27 cellular contexts compared by ENCODE assay signal in genomic region chr1:198467907-198468306, GRCh38.
DNase-seq lines count a peak whose midpoint lies in the region; ATAC-seq and TF ChIP-seq lines count a peak whose summit lies in the region.
"Had no signal": no experiment of that assay in that cellular context is flagged by ENCODE, and none has a peak within 500 bp of the region (broad histone marks: within the 10 kb centered on the region; RNA-seq: fewer than 3 reads in every experiment).

No MANE protein-coding gene starts in this region.

- POLR2A ChIA-PET in activated CD8-positive, alpha-beta T cell treated with anti-CD3 and anti-CD28 coated beads for 36 hours (lab: Charles Lee): no interaction called here
- POLR2A ChIA-PET in T-cell (lab: Charles Lee): interaction anchor here (0.6 to 0.9 kb wide), 3 partner anchors 10 to 215 kb away, joined by 3 read pairs; no protein-coding TSS in a partner anchor

- H3K9me3 ChIP-seq in MG63 (no peaks in the 10 kb centered on the region), neuronal stem cell (replicated peaks in 1 of 2; ENCODE audit: control insufficient read depth in 2 of 2, insufficient read depth in 1 of 2, low read depth in 1 of 2, low read length in 2 of 2) (no peaks in the 10 kb centered on the region)
- H3K9me3 ChIP-seq: BLaER1, esophagus muscularis mucosa, gastrocnemius medialis, lower lobe of right lung, SJCRH30 had no signal

- no peak overlapping the region for H3K9ac ChIP-seq in neuronal stem cell (ENCODE audit: low read depth, low read length, poor library complexity)
- H3K9ac ChIP-seq: BLaER1 had no signal

- ATAC-seq in GM21423 (IDR thresholded peaks at IDR 0.05; ENCODE audit: unreplicated experiment) (no peak), T-cell (replicated peaks in 1 of 4) (no peak)
- ATAC-seq in activated CD8-positive, alpha-beta T cell treated with anti-CD3 and anti-CD28 coated beads for 36 hours: no peak
- ATAC-seq: activated CD8-positive, alpha-beta memory T cell treated with anti-CD3 and anti-CD28 coated beads, Interleukin-2, amount 10 ng/mL, durations not matched to agents 7 days and 5 days; gastrocnemius medialis; lower lobe of right lung; natural killer cell treated with Interleukin-12 subunit alpha and Interleukin-12 subunit beta and Interleukin-15 and Interleukin-18, amount 100 ng/mL, for 72 hours had no signal

- no peak overlapping the region for H4K91ac ChIP-seq in neuronal stem cell (ENCODE audit: low read depth, low read length, poor library complexity)

- WGBS in neuronal stem cell (ENCODE audit: extremely low coverage in 2 of 2, insufficient read length in 2 of 2, insufficient replicate concordance in 1 of 2), 2 donors: no CpG with 5 or more reads among the region's 2 CpGs

- H4K8ac ChIP-seq in neuronal stem cell (ENCODE audit: low read depth, low read length): no peak overlapping the region

- H2AK5ac ChIP-seq in neuronal stem cell (ENCODE audit: low read depth, low read length): no peak overlapping the region

- DNase-seq in EH (ENCODE audit: low read depth): peak; percentile 45
- peak; percentile 75 for DNase-seq in MG63
- DNase-seq in astrocyte of the spinal cord (ENCODE audit: low read depth, low spot score): peak; percentile 31
- DNase-seq in neuronal stem cell (ENCODE audit: low spot score): no peak
- no peak for DNase-seq in activated CD8-positive, alpha-beta T cell treated with anti-CD3 and anti-CD28 coated beads for 36 hours
- no peak for DNase-seq in NCI-H510A treated with DMSO at 0.1 percent for 48 hours (lab: John Stamatoyannopoulos, UW)
- no peak for DNase-seq in T-cell
- DNase-seq: ACHN; activated CD4-positive, CD25-positive, alpha-beta regulatory T cell; activated CD8-positive, alpha-beta memory T cell treated with anti-CD3 and anti-CD28 coated beads, Interleukin-2, amount 10 ng/mL, durations not matched to agents 7 days and 5 days; activated T-cell treated with anti-CD3 and anti-CD28 coated beads, Interleukin-2, amount 50 U/mL, for 48 hours; dorsolateral prefrontal cortex; gastrocnemius medialis; kidney glomerular epithelial cell; lower lobe of right lung; NCI-H1105 treated with DMSO at 0.1 percent for 48 hours; NCI-H1930; SJCRH30; stimulated activated CD4-positive, alpha-beta T cell treated with anti-CD3 and anti-CD28 coated beads, Interleukin-15, amount 100 ng/mL, for 24 hours; stimulated activated CD4-positive, alpha-beta T cell treated with anti-CD3 and anti-CD28 coated beads, Interleukin-4, amount 100 ng/mL, for 4 hours; trophoblast cell had no signal

- peak overlapping the region; percentile 2 for H2AFZ ChIP-seq in neuronal stem cell (ENCODE audit: low read length)

- no peak overlapping the region for H2BK15ac ChIP-seq in neuronal stem cell (ENCODE audit: low read length)

- TF ChIP-seq CTCF in astrocyte of the spinal cord (IDR thresholded peaks at IDR 0.05; ENCODE audit: low read depth, low read length): no peak
- no peak for TF ChIP-seq CTCF in activated CD8-positive, alpha-beta T cell treated with anti-CD3 and anti-CD28 coated beads for 36 hours (IDR thresholded peaks at IDR 0.05)

- CTCF ChIA-PET in activated CD8-positive, alpha-beta T cell treated with anti-CD3 and anti-CD28 coated beads for 36 hours (lab: Charles Lee): interaction anchor here (1.0 to 1.9 kb wide), 4 partner anchors 14 to 217 kb away, joined by 3 to 6 read pairs (median 4); no protein-coding TSS in a partner anchor
- CTCF ChIA-PET in T-cell (lab: Charles Lee): interaction anchor here (0.6 to 1.2 kb wide), 6 partner anchors 12 to 849 kb away, joined by 3 to 4 read pairs (median 3); no protein-coding TSS in a partner anchor

- H3K4me3 Mint-ChIP-seq in activated CD8-positive, alpha-beta T cell treated with anti-CD3 and anti-CD28 coated beads for 36 hours: no peak overlapping the region
- H3K4me3 Mint-ChIP-seq in T-cell: no peak overlapping the region
- H3K4me3 Mint-ChIP-seq: activated CD8-positive, alpha-beta memory T cell treated with anti-CD3 and anti-CD28 coated beads, Interleukin-2, amount 10 ng/mL, durations not matched to agents 7 days and 5 days; natural killer cell treated with Interleukin-12 subunit alpha and Interleukin-12 subunit beta and Interleukin-15 and Interleukin-18, amount 100 ng/mL, for 72 hours; T-helper 1 cell treated with Interleukin-12 subunit alpha and Interleukin-12 subunit beta and Interleukin-4 antibody, amounts not matched to agents 30 μg/mL and 1 μg/mL, for 36 hours had no signal

- H3K14ac ChIP-seq in neuronal stem cell (ENCODE audit: low read length): no peak overlapping the region

- H3K9me3 Mint-ChIP-seq in activated CD8-positive, alpha-beta T cell treated with anti-CD3 and anti-CD28 coated beads for 36 hours: no peaks in the 10 kb centered on the region
- peaks cover 0 to 2% (median 0%) of the 10 kb centered on the region in 3 donors for H3K9me3 Mint-ChIP-seq in T-cell

- no peak overlapping the region for H3K27ac Mint-ChIP-seq in activated CD8-positive, alpha-beta T cell treated with anti-CD3 and anti-CD28 coated beads for 36 hours
- no peak overlapping the region for H3K27ac Mint-ChIP-seq in T-cell
- H3K27ac Mint-ChIP-seq: activated CD8-positive, alpha-beta memory T cell treated with anti-CD3 and anti-CD28 coated beads, Interleukin-2, amount 10 ng/mL, durations not matched to agents 7 days and 5 days; natural killer cell treated with Interleukin-12 subunit alpha and Interleukin-12 subunit beta and Interleukin-15 and Interleukin-18, amount 100 ng/mL, for 72 hours; T-helper 1 cell treated with Interleukin-12 subunit alpha and Interleukin-12 subunit beta and Interleukin-4 antibody, amounts not matched to agents 30 μg/mL and 1 μg/mL, for 36 hours had no signal

- no peak overlapping the region for H3K18ac ChIP-seq in neuronal stem cell (ENCODE audit: low read length)

- in situ Hi-C loops in astrocyte of the spinal cord (cut with HindIII; ENCODE audit: low sequenced_read_pairs): no loop called here

- peaks cover 15% of the 10 kb centered on the region for H3K4me1 Mint-ChIP-seq in activated CD8-positive, alpha-beta T cell treated with anti-CD3 and anti-CD28 coated beads for 36 hours (ENCODE audit: low read depth)
- H3K4me1 Mint-ChIP-seq in T-cell: peaks cover 0 to 5% (median 0%) of the 10 kb centered on the region in 3 donors

- no peaks in the 10 kb centered on the region for H3K4me1 ChIP-seq in neuronal stem cell (ENCODE audit: control insufficient read depth in 2 of 2, insufficient read depth in 1 of 2, low read depth in 1 of 2, low read length in 2 of 2)
- H3K4me1 ChIP-seq: BLaER1, esophagus muscularis mucosa, gastrocnemius medialis, lower lobe of right lung, SJCRH30 had no signal

- H3K36me3 Mint-ChIP-seq in activated CD8-positive, alpha-beta T cell treated with anti-CD3 and anti-CD28 coated beads for 36 hours (ENCODE audit: low read depth): no peaks in the 10 kb centered on the region
- H3K36me3 Mint-ChIP-seq in T-cell: peaks cover 3% of the 10 kb centered on the region
- H3K36me3 Mint-ChIP-seq: brain; natural killer cell treated with Interleukin-12 subunit alpha and Interleukin-12 subunit beta and Interleukin-15 and Interleukin-18, amount 100 ng/mL, for 72 hours had no signal

- no peak overlapping the region for H3K23ac ChIP-seq in neuronal stem cell (ENCODE audit: low read depth, low read length, poor library complexity)

- H2BK5ac ChIP-seq in neuronal stem cell (ENCODE audit: low read length): no peak overlapping the region

- H3K4me2 ChIP-seq in neuronal stem cell (ENCODE audit: insufficient read depth, low read length, poor library complexity, severe bottlenecking): no peak overlapping the region
- H3K4me2 ChIP-seq: BLaER1 had no signal

- no peaks in the 10 kb centered on the region for H3K79me1 ChIP-seq in neuronal stem cell (ENCODE audit: low read depth, low read length)

- no peak overlapping the region for H3K27ac ChIP-seq in neuronal stem cell (replicated peaks; ENCODE audit: low read length)
- H3K27ac ChIP-seq: BLaER1, dorsolateral prefrontal cortex, esophagus muscularis mucosa, gastrocnemius medialis, lower lobe of right lung, SJCRH30 had no signal

- no peaks in the 10 kb centered on the region for H3K27me3 Mint-ChIP-seq in activated CD8-positive, alpha-beta T cell treated with anti-CD3 and anti-CD28 coated beads for 36 hours
- H3K27me3 Mint-ChIP-seq in T-cell: no peaks in the 10 kb centered on the region
- H3K27me3 Mint-ChIP-seq: activated CD8-positive, alpha-beta memory T cell treated with anti-CD3 and anti-CD28 coated beads, Interleukin-2, amount 10 ng/mL, durations not matched to agents 7 days and 5 days; natural killer cell treated with Interleukin-12 subunit alpha and Interleukin-12 subunit beta and Interleukin-15 and Interleukin-18, amount 100 ng/mL, for 72 hours had no signal

- H3K27me3 ChIP-seq in MG63 (no peaks in the 10 kb centered on the region), neuronal stem cell (ENCODE audit: control insufficient read depth in 3 of 3, insufficient read depth in 3 of 3, low read depth in 1 of 3, low read length in 3 of 3) (no peaks in the 10 kb centered on the region)
- H3K27me3 ChIP-seq: BLaER1, dorsolateral prefrontal cortex, esophagus muscularis mucosa, gastrocnemius medialis, SJCRH30 had no signal

- no peak overlapping the region for H3K4ac ChIP-seq in neuronal stem cell (ENCODE audit: low read length)

- H3K36me3 ChIP-seq in MG63 (no peaks in the 10 kb centered on the region), neuronal stem cell (replicated peaks in 1 of 2; ENCODE audit: control insufficient read depth in 2 of 2, insufficient read depth in 2 of 2, low read length in 2 of 2) (no peaks in the 10 kb centered on the region)
- H3K36me3 ChIP-seq: BLaER1, esophagus muscularis mucosa, gastrocnemius medialis, lower lobe of right lung, SJCRH30 had no signal

- H2BK120ac ChIP-seq in neuronal stem cell (ENCODE audit: low read depth, low read length): no peak overlapping the region

- no peak overlapping the region for H2BK12ac ChIP-seq in neuronal stem cell (ENCODE audit: low read length)

- H3K4me3 ChIP-seq in MG63: no peak overlapping the region
- H3K4me3 ChIP-seq in astrocyte of the spinal cord (ENCODE audit: low read depth, low read length): no peak overlapping the region
- no peak overlapping the region for H3K4me3 ChIP-seq in neuronal stem cell (ENCODE audit: low read length in 2 of 2)
- H3K4me3 ChIP-seq: BLaER1, dorsolateral prefrontal cortex, esophagus muscularis mucosa, gastrocnemius medialis, lower lobe of right lung, SJCRH30 had no signal

- intact Hi-C loops in activated CD8-positive, alpha-beta T cell treated with anti-CD3 and anti-CD28 coated beads for 36 hours (cut with micrococcal nuclease): loop anchor here (10.0 kb wide), 1 partner anchor 553 kb away; the partner anchor contains the start of gene LHX9

Comparison
In these comparisons a context has a peak if more than half of its experiments do, and no peak if none do; other contexts are left out.
1. DNase-seq: peak in EH (single experiment), MG63 (single experiment) and astrocyte of the spinal cord (single experiment); none in neuronal stem cell (single experiment), activated CD8-positive, alpha-beta T cell treated with anti-CD3 and anti-CD28 coated beads for 36 hours (single experiment), NCI-H510A treated with DMSO at 0.1 percent for 48 hours (single experiment) and T-cell (0 of 34).